In the genomic region with DNA sequence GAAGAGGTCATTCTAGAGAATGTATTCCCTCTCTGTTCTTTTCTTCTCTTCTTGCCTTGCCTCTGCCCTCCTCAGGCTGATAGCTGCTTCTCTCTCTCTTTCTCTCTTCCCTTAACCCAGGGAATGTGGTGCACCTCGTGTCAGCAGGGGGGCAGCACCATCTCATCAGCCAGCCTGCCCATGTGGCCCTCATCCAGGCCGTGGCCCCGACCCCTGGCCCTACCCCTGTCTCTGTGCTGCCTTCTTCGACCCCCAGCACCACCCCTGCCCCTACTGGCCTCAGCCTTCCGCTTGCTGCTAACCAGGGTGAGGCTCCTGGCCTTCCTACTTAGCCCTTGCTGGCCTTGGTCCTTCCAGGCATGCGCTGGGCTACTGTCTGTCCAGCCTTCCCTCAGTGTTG, we compare ENCODE assay signal across 17 cellular contexts. TPM values are rescaled to one million over a fixed set of nuclear protein-coding genes. Genes with fewer than 3 reads are reported as not detected.
A peak's percentile ranks its signal among the peaks of the same experiment; 100 is the strongest.
DNase-seq lines count a peak whose midpoint lies in the region; ATAC-seq and TF ChIP-seq lines count a peak whose summit lies in the region.
"Had no signal": no experiment of that assay in that cellular context is flagged by ENCODE, and none has a peak within 500 bp of the region (broad histone marks: within the 10 kb centered on the region; RNA-seq: fewer than 3 reads in every experiment).

No MANE protein-coding gene starts in this region.

- no TSS peak for BruUV-seq in Calu3 (replicated peaks; lab: Mats Ljungman, UMichigan)

- H3K4me1 ChIP-seq in HEK293 (ENCODE audit: control insufficient read depth, insufficient read depth, low read length) (no peaks in the 10 kb centered on the region), hepatocyte (ENCODE audit: insufficient read depth) (no peaks in the 10 kb centered on the region)
- H3K4me1 ChIP-seq: vagina had no signal

- H3K27me3 Mint-ChIP-seq in Calu3 (ENCODE audit: unreplicated experiment) = no peaks in the 10 kb centered on the region
- H3K27me3 Mint-ChIP-seq in naive thymus-derived CD8-positive, alpha-beta T cell = no peaks in the 10 kb centered on the region
- H3K27me3 Mint-ChIP-seq: natural killer cell treated with Interleukin-12 subunit alpha and Interleukin-12 subunit beta and Interleukin-15 and Interleukin-18, amount 100 ng/mL, for 72 hours had no signal

- no peak overlapping the region for H3K4me3 Mint-ChIP-seq in Calu3 (ENCODE audit: low read depth, unreplicated experiment)
- no peak overlapping the region for H3K4me3 Mint-ChIP-seq in naive thymus-derived CD8-positive, alpha-beta T cell
- H3K4me3 Mint-ChIP-seq: natural killer cell treated with Interleukin-12 subunit alpha and Interleukin-12 subunit beta and Interleukin-15 and Interleukin-18, amount 100 ng/mL, for 72 hours had no signal

- H3K4me3 ChIP-seq in HEK293 (ENCODE audit: low read depth, low read length) (no peak overlapping the region), brain microvascular endothelial cell (ENCODE audit: low read depth, low read length) (no peak overlapping the region), hepatocyte (no peak overlapping the region)
- H3K4me3 ChIP-seq: right lobe of liver, vagina had no signal

- H3K27ac Mint-ChIP-seq in Calu3 (ENCODE audit: unreplicated experiment) = peak overlapping the region; percentile 40
- peak overlapping the region in 8 of 10 donors; percentile 10 to 81 (median 46) for H3K27ac Mint-ChIP-seq in naive thymus-derived CD8-positive, alpha-beta T cell

- CTCF ChIA-PET in Calu3 (lab: Charles Lee) (interaction anchor here (0.6 kb wide), 1 partner anchor 168 kb away, joined by 3 read pairs; no protein-coding TSS in a partner anchor), HEK293 (lab: Yijun Ruan, JAX) (interaction anchor here (0.8 kb wide), 1 partner anchor 123 kb away, joined by 4 read pairs; no protein-coding TSS in a partner anchor)

- H3K9me3 ChIP-seq in HEK293 (ENCODE audit: control insufficient read depth, insufficient read depth, low read depth, low read length) (no peaks in the 10 kb centered on the region), hepatocyte (ENCODE audit: low read depth) (no peaks in the 10 kb centered on the region)
- H3K9me3 ChIP-seq: right lobe of liver, vagina had no signal

- H3K27me3 ChIP-seq in brain microvascular endothelial cell (replicated peaks) (no peaks in the 10 kb centered on the region), hepatocyte (no peaks in the 10 kb centered on the region)
- H3K27me3 ChIP-seq: right lobe of liver, vagina had no signal

- ATAC-seq in naive thymus-derived CD8-positive, alpha-beta T cell = peak in 1 of 2 donors; percentile 25

- TF ChIP-seq CTCF in Calu3 (IDR thresholded peaks at IDR 0.05; ENCODE audit: unreplicated experiment) = peak; percentile 17
- TF ChIP-seq CTCF in HEK293 (tag by site-specific recombination; IDR thresholded peaks at IDR 0.05) = peak; percentile 56
- peak; percentile 3 for TF ChIP-seq CTCF in brain microvascular endothelial cell (IDR thresholded peaks at IDR 0.05; ENCODE audit: low read depth, low read length, missing control alignments)
- TF ChIP-seq CTCF in hepatocyte (IDR thresholded peaks at IDR 0.05; ENCODE audit: poor library complexity) = no peak

- no peaks in the 10 kb centered on the region for H3K9me3 Mint-ChIP-seq in Calu3 (ENCODE audit: low read depth, unreplicated experiment)
- no peaks in the 10 kb centered on the region for H3K9me3 Mint-ChIP-seq in naive thymus-derived CD8-positive, alpha-beta T cell
- H3K9me3 Mint-ChIP-seq: natural killer cell treated with Interleukin-12 subunit alpha and Interleukin-12 subunit beta and Interleukin-15 and Interleukin-18, amount 100 ng/mL, for 72 hours had no signal

- H4K20me1 ChIP-seq in hepatocyte (ENCODE audit: insufficient read depth, poor library complexity, severe bottlenecking) = peaks cover 14% of the 10 kb centered on the region

- in situ Hi-C loops in brain microvascular endothelial cell (cut with HindIII; ENCODE audit: low pct_ligation_motif_present, low sequenced_read_pairs) = no loop called here

- H3K9me2 ChIP-seq in hepatocyte (replicated peaks; ENCODE audit: insufficient read depth) = no peaks in the 10 kb centered on the region

- no peak overlapping the region for H3K4me2 ChIP-seq in hepatocyte

- H3K4me1 Mint-ChIP-seq in Calu3 (ENCODE audit: low read depth, unreplicated experiment) = no peaks in the 10 kb centered on the region
- H3K4me1 Mint-ChIP-seq in naive thymus-derived CD8-positive, alpha-beta T cell = peaks cover 14 to 30% (median 23%) of the 10 kb centered on the region in 4 donors

- H3K36me3 Mint-ChIP-seq in Calu3 (ENCODE audit: insufficient read depth, unreplicated experiment) = peaks cover 73% of the 10 kb centered on the region
- peaks cover 0 to 91% (median 25%) of the 10 kb centered on the region in 3 donors for H3K36me3 Mint-ChIP-seq in naive thymus-derived CD8-positive, alpha-beta T cell

- no peak for DNase-seq in Calu3
- DNase-seq in brain microvascular endothelial cell = no peak
- DNase-seq in naive thymus-derived CD8-positive, alpha-beta T cell = no peak
- DNase-seq in UCSD-AML1 (lab: John Stamatoyannopoulos, UW; ENCODE audit: unreplicated experiment) = no peak
- no peak for DNase-seq in NCI-H1092 (lab: John Stamatoyannopoulos, UW)
- no peak for DNase-seq in middle frontal gyrus (ENCODE audit: extremely low spot score, low spot score)
- no peak for DNase-seq in hepatocyte (ENCODE audit: low spot score)
- DNase-seq: activated effector memory CD4-positive, alpha-beta T cell treated with Interleukin-2 at 50 U/mL for 16 hours; NCI-H2029 treated with DMSO at 0.1 percent for 48 hours; NCI-H748 treated with DMSO at 0.1 percent for 48 hours; right lobe of liver; stimulated activated naive CD4-positive, alpha-beta T cell treated with Interleukin-2 at 50 U/mL for 16 hours had no signal

- POLR2A ChIA-PET in HEK293 (lab: Yijun Ruan, JAX) = no interaction called here
- POLR2A ChIA-PET in naive thymus-derived CD8-positive, alpha-beta T cell (lab: Charles Lee) = no interaction called here

- peaks cover 74 to 96% of the 10 kb centered on the region in 2 experiments for H3K36me3 ChIP-seq in HEK293 (ENCODE audit: control insufficient read depth in 2 of 2, insufficient read depth in 1 of 2, low read length in 2 of 2)
- H3K36me3 ChIP-seq in brain microvascular endothelial cell (replicated peaks) = peaks cover 89% of the 10 kb centered on the region
- peaks cover 4% of the 10 kb centered on the region for H3K36me3 ChIP-seq in hepatocyte (replicated peaks; ENCODE audit: insufficient read depth, low read depth)

- H3K27ac ChIP-seq in HEK293 (ENCODE audit: extremely low read depth, low read depth, low read length) (no peak overlapping the region), brain microvascular endothelial cell (no peak overlapping the region), hepatocyte (no peak overlapping the region)
- H3K27ac ChIP-seq: C4-2B, HL-60, right lobe of liver, vagina had no signal

- intact Hi-C loops in Calu3 (cut with micrococcal nuclease; ENCODE audit: unreplicated experiment) = no loop called here

- peaks cover 39% of the 10 kb centered on the region for H3K79me2 ChIP-seq in hepatocyte

- H2AFZ ChIP-seq in hepatocyte = no peak overlapping the region

- WGBS in hepatocyte (ENCODE audit: low lambda C conversion rate, missing lambda C conversion rate) = 94% methylated on average over 3 of the region's 6 CpGs

TF ChIP-seq in HEK293, 187 proteins besides CTCF, POLR2A, EP300 and RAD21 (continues in another document):
- TF ChIP-seq ZNF184 (tag by site-specific recombination; IDR thresholded peaks at IDR 0.05) (no peak), ZNF19 (tag by site-specific recombination; IDR thresholded peaks at IDR 0.05; ENCODE audit: low read depth) (no peak), ZNF843 (tag by site-specific recombination; IDR thresholded peaks at IDR 0.05) (no peak), ZNF521 (tag by site-specific recombination; IDR thresholded peaks at IDR 0.05) (no peak)
- TF ChIP-seq, protein P1, sequence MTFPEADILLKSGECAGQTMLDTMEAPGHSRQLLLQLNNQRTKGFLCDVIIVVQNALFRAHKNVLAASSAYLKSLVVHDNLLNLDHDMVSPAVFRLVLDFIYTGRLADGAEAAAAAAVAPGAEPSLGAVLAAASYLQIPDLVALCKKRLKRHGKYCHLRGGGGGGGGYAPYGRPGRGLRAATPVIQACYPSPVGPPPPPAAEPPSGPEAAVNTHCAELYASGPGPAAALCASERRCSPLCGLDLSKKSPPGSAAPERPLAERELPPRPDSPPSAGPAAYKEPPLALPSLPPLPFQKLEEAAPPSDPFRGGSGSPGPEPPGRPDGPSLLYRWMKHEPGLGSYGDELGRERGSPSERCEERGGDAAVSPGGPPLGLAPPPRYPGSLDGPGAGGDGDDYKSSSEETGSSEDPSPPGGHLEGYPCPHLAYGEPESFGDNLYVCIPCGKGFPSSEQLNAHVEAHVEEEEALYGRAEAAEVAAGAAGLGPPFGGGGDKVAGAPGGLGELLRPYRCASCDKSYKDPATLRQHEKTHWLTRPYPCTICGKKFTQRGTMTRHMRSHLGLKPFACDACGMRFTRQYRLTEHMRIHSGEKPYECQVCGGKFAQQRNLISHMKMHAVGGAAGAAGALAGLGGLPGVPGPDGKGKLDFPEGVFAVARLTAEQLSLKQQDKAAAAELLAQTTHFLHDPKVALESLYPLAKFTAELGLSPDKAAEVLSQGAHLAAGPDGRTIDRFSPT (tag by site-specific recombination; IDR thresholded peaks at IDR 0.05) = no peak

RNA-seq across cellular contexts. Expression of a gene that starts 23.5 kb away (rescaled TPM):
- total RNA-seq in Calu3 (2022) (84.6 and 90.8 TPM in 2 replicates), hepatocyte (9.6 and 15.3 TPM in 2 replicates)
- 100 to 1,000 TPM; 107 to 110 TPM for total RNA-seq in naive thymus-derived CD8-positive, alpha-beta T cell
- polyA plus RNA-seq in naive thymus-derived CD8-positive, alpha-beta T cell = 10 to 100 TPM in 2 of 3 donors, 1 to 10 TPM in 1; 5.2 to 31.3 (median 14.9) TPM
- 29.3 and 33.6 TPM in 2 replicates for polyA plus RNA-seq in hepatocyte

RNA-seq across cellular contexts. Expression of a gene that starts 25.8 kb away (rescaled TPM):
- total RNA-seq in Calu3 (2022) = 66.7 and 72.8 TPM in 2 replicates
- 10 to 100 TPM; 50.2 to 53.7 TPM for total RNA-seq in naive thymus-derived CD8-positive, alpha-beta T cell
- 10 to 100 TPM; 39.7 to 43.1 (median 40.6) TPM for polyA plus RNA-seq in naive thymus-derived CD8-positive, alpha-beta T cell
- 27.5 and 28.0 TPM in 2 replicates for total RNA-seq in hepatocyte
- polyA plus RNA-seq in hepatocyte = 39.5 and 45.6 TPM in 2 replicates

RNA-seq across cellular contexts. Expression of a gene that starts 39.4 kb away (rescaled TPM):
- total RNA-seq in Calu3 (2022) (13.7 and 13.8 TPM in 2 replicates), hepatocyte (1.3 and 5.0 TPM in 2 replicates)
- 1 to 10 TPM; 2.0 to 4.1 TPM for total RNA-seq in naive thymus-derived CD8-positive, alpha-beta T cell
- polyA plus RNA-seq in naive thymus-derived CD8-positive, alpha-beta T cell = under 1 TPM; 0.11 to 0.38 (median 0.31) TPM
- 4.2 and 6.1 TPM in 2 replicates for polyA plus RNA-seq in hepatocyte

RNA-seq across cellular contexts. Expression of a gene that starts 39.7 kb away (rescaled TPM):
- total RNA-seq in Calu3 (2022) = 130 and 136 TPM in 2 replicates
- 100 to 1,000 TPM; 112 to 114 TPM for total RNA-seq in naive thymus-derived CD8-positive, alpha-beta T cell
- polyA plus RNA-seq in naive thymus-derived CD8-positive, alpha-beta T cell = 10 to 100 TPM; 24.4 to 52.4 (median 27.2) TPM
- 63.5 and 75.3 TPM in 2 replicates for total RNA-seq in hepatocyte
- 70.4 and 75.6 TPM in 2 replicates for polyA plus RNA-seq in hepatocyte
